In genomic region chr6:16851758-16852157, GRCh38 we compare ENCODE assay signal across 15 cellular contexts.
A peak's percentile ranks its signal among the peaks of the same experiment; 100 is the strongest.
DNase-seq lines count a peak whose midpoint lies in the region; ATAC-seq and TF ChIP-seq lines count a peak whose summit lies in the region.
"Had no signal": no experiment of that assay in that cellular context is flagged by ENCODE, and none has a peak within 500 bp of the region (broad histone marks: within the 10 kb centered on the region; RNA-seq: fewer than 3 reads in every experiment).

No MANE protein-coding gene starts in this region.

- no peak overlapping the region for H3K9ac ChIP-seq in SK-N-SH

- no peak overlapping the region for H3K27ac Mint-ChIP-seq in activated CD8-positive, alpha-beta memory T cell treated with anti-CD3 and anti-CD28 coated beads, Interleukin-2, amount 10 ng/mL, durations not matched to agents 7 days and 5 days
- H3K27ac Mint-ChIP-seq: activated CD4-positive, alpha-beta memory T cell treated with anti-CD3 and anti-CD28 coated beads for 36 hours; activated naive CD8-positive, alpha-beta T cell had no signal

- DNase-seq in SIG-M5 treated with dmso at 0.1 percent for 504 hours (lab: John Stamatoyannopoulos, UW; ENCODE audit: unreplicated experiment), result peak; percentile 75
- peak; percentile 49 for DNase-seq in medulla oblongata (ENCODE audit: extremely low spot score)
- no peak for DNase-seq in activated CD8-positive, alpha-beta memory T cell treated with anti-CD3 and anti-CD28 coated beads, Interleukin-2, amount 10 ng/mL, durations not matched to agents 7 days and 5 days
- DNase-seq in SK-N-SH, result no peak
- DNase-seq in GM03348 (ENCODE audit: low spot score), result no peak
- DNase-seq: activated CD4-positive, alpha-beta memory T cell treated with anti-CD3 and anti-CD28 coated beads for 36 hours; COR-L47; MG63; NCI-H510A; stimulated activated CD4-positive, alpha-beta T cell treated with anti-CD3 and anti-CD28 coated beads, Interleukin-15, amount 100 ng/mL, for 24 hours had no signal

- H3K4me3 Mint-ChIP-seq in activated CD8-positive, alpha-beta memory T cell treated with anti-CD3 and anti-CD28 coated beads, Interleukin-2, amount 10 ng/mL, durations not matched to agents 7 days and 5 days, result no peak overlapping the region
- H3K4me3 Mint-ChIP-seq: activated CD4-positive, alpha-beta memory T cell treated with anti-CD3 and anti-CD28 coated beads for 36 hours; activated naive CD8-positive, alpha-beta T cell had no signal

- no peaks in the 10 kb centered on the region for H3K9me2 ChIP-seq in SK-N-SH

- no peaks in the 10 kb centered on the region for H3K36me3 ChIP-seq in SK-N-SH (replicated peaks in 1 of 2; ENCODE audit: control insufficient read depth in 1 of 2, insufficient read depth in 2 of 2, low read length in 1 of 2)
- H3K36me3 ChIP-seq: MG63, neutrophil had no signal

- TF ChIP-seq EP300 in SK-N-SH (IDR thresholded peaks at IDR 0.05; ENCODE audit: borderline replicate concordance in 1 of 2, low read depth in 1 of 2, low read length in 1 of 2), result no peak

- H3K27me3 Mint-ChIP-seq in activated CD8-positive, alpha-beta memory T cell treated with anti-CD3 and anti-CD28 coated beads, Interleukin-2, amount 10 ng/mL, durations not matched to agents 7 days and 5 days, result peaks cover 32% of the 10 kb centered on the region

- no peak overlapping the region for H2AFZ ChIP-seq in SK-N-SH (ENCODE audit: low read depth)

- H3K4me2 ChIP-seq in SK-N-SH, result no peak overlapping the region

- H3K27ac ChIP-seq in SK-N-SH (ENCODE audit: low read depth in 2 of 2, low read length in 1 of 2), result peak overlapping the region in 1 of 2 experiments; percentile 17; a peak in 1 of 4 replicates
- H3K27ac ChIP-seq: neutrophil had no signal

- CTCF ChIA-PET in activated CD8-positive, alpha-beta memory T cell treated with anti-CD3 and anti-CD28 coated beads, Interleukin-2, amount 10 ng/mL, durations not matched to agents 7 days and 5 days (lab: Charles Lee), result interaction anchor here (1.9 kb wide), 1 partner anchor 88 kb away, joined by 5 read pairs; no protein-coding TSS in a partner anchor
- CTCF ChIA-PET in SK-N-SH (lab: Yijun Ruan, JAX), result no interaction called here

- H3K27me3 ChIP-seq in SK-N-SH (ENCODE audit: insufficient read depth), result no peaks in the 10 kb centered on the region
- H3K27me3 ChIP-seq: MG63 had no signal

- peaks cover 18% of the 10 kb centered on the region for H3F3A ChIP-seq in SK-N-SH (replicated peaks; ENCODE audit: insufficient read depth)

- no peaks in the 10 kb centered on the region for H3K79me2 ChIP-seq in SK-N-SH (ENCODE audit: insufficient read depth)

- H3K9me3 ChIP-seq in SK-N-SH, result no peaks in the 10 kb centered on the region
- H3K9me3 ChIP-seq: MG63, neutrophil had no signal

- ATAC-seq in GM18858 (IDR thresholded peaks at IDR 0.05; ENCODE audit: unreplicated experiment), result peak; percentile 36
- peak; percentile 57 for ATAC-seq in HG03175 (IDR thresholded peaks at IDR 0.05; ENCODE audit: unreplicated experiment)
- ATAC-seq in HG02642 (IDR thresholded peaks at IDR 0.05; ENCODE audit: poor library complexity, unreplicated experiment), result no peak
- ATAC-seq in activated CD8-positive, alpha-beta memory T cell treated with anti-CD3 and anti-CD28 coated beads, Interleukin-2, amount 10 ng/mL, durations not matched to agents 7 days and 5 days, result no peak

- H4K20me1 ChIP-seq in SK-N-SH (ENCODE audit: insufficient read depth), result no peaks in the 10 kb centered on the region

- no peak overlapping the region for H3K4me3 ChIP-seq in SK-N-SH (ENCODE audit: low read depth in 2 of 2, low read length in 1 of 2)
- H3K4me3 ChIP-seq: MG63 had no signal

- no peaks in the 10 kb centered on the region for H3K9me3 Mint-ChIP-seq in activated CD8-positive, alpha-beta memory T cell treated with anti-CD3 and anti-CD28 coated beads, Interleukin-2, amount 10 ng/mL, durations not matched to agents 7 days and 5 days (ENCODE audit: low read depth)
- H3K9me3 Mint-ChIP-seq: activated CD4-positive, alpha-beta memory T cell treated with anti-CD3 and anti-CD28 coated beads for 36 hours had no signal

- TF ChIP-seq RAD21 in SK-N-SH (IDR thresholded peaks at IDR 0.05; ENCODE audit: low read length), result no peak

- H3K36me3 Mint-ChIP-seq in activated CD8-positive, alpha-beta memory T cell treated with anti-CD3 and anti-CD28 coated beads, Interleukin-2, amount 10 ng/mL, durations not matched to agents 7 days and 5 days, result no peaks in the 10 kb centered on the region
- H3K36me3 Mint-ChIP-seq: activated CD4-positive, alpha-beta memory T cell treated with anti-CD3 and anti-CD28 coated beads for 36 hours had no signal

- POLR2A ChIA-PET in SK-N-SH (lab: Yijun Ruan, JAX), result no interaction called here

- H3K4me1 ChIP-seq in SK-N-SH (ENCODE audit: control insufficient read depth in 1 of 2, insufficient read depth in 2 of 2, low read depth in 1 of 2, low read length in 1 of 2), result peaks cover 4 to 33% of the 10 kb centered on the region in 2 experiments

- peaks cover 41% of the 10 kb centered on the region for H3K4me1 Mint-ChIP-seq in activated CD8-positive, alpha-beta memory T cell treated with anti-CD3 and anti-CD28 coated beads, Interleukin-2, amount 10 ng/mL, durations not matched to agents 7 days and 5 days

- no peak for TF ChIP-seq CTCF in SK-N-SH (IDR thresholded peaks at IDR 0.05)

- WGBS in SK-N-SH (ENCODE audit: low lambda C conversion rate), result 68% methylated on average over 1 of the region's 1 CpG

TF ChIP-seq in SK-N-SH, 30 proteins besides CTCF, POLR2A, EP300 and RAD21:
- TF ChIP-seq SIN3A (IDR thresholded peaks at IDR 0.05; ENCODE audit: borderline replicate concordance, low read depth, low read length), result no peak
- TF ChIP-seq PBX3 (IDR thresholded peaks at IDR 0.05), result no peak
- TF ChIP-seq JUND (IDR thresholded peaks at IDR 0.05), result no peak
- no peak for TF ChIP-seq TCF12 (IDR thresholded peaks at IDR 0.05)
- no peak for TF ChIP-seq CHD2 (IDR thresholded peaks at IDR 0.05; ENCODE audit: low read length, partially characterized antibody)
- TF ChIP-seq TAF1 (IDR thresholded peaks at IDR 0.05; ENCODE audit: borderline replicate concordance, low read depth, low read length), result no peak
- no peak for TF ChIP-seq RCOR1 (IDR thresholded peaks at IDR 0.05; ENCODE audit: low read length)
- no peak for TF ChIP-seq USF2 (IDR thresholded peaks at IDR 0.05; ENCODE audit: borderline replicate concordance, low read depth, low read length)
- TF ChIP-seq USF1 (IDR thresholded peaks at IDR 0.05; ENCODE audit: borderline replicate concordance, low read depth), result no peak

Comparison
In these comparisons a context has a peak if more than half of its experiments do, and no peak if none do; other contexts are left out.
1. ATAC-seq: peak in GM18858 (single experiment) and HG03175 (single experiment); none in HG02642 (single experiment) and activated CD8-positive, alpha-beta memory T cell treated with anti-CD3 and anti-CD28 coated beads, Interleukin-2, amount 10 ng/mL, durations not matched to agents 7 days and 5 days (single experiment).
2. DNase-seq: peak in SIG-M5 treated with dmso at 0.1 percent for 504 hours (single experiment) and medulla oblongata (single experiment); none in activated CD8-positive, alpha-beta memory T cell treated with anti-CD3 and anti-CD28 coated beads, Interleukin-2, amount 10 ng/mL, durations not matched to agents 7 days and 5 days (single experiment), SK-N-SH (single experiment) and GM03348 (single experiment).